9 cellular contexts compared by ENCODE assay signal in genomic region chr6:10418862-10419748, GRCh38. TPM values are rescaled to one million over a fixed set of nuclear protein-coding genes. Genes with fewer than 3 reads are reported as not detected.
DNase-seq lines count a peak whose midpoint lies in the region; ATAC-seq and TF ChIP-seq lines count a peak whose summit lies in the region.
"Had no signal": no experiment of that assay in that cellular context is flagged by ENCODE, and none has a peak within 500 bp of the region (broad histone marks: within the 10 kb centered on the region; RNA-seq: fewer than 3 reads in every experiment).

No MANE protein-coding gene starts in this region.

- H3K9me3 ChIP-seq in naive thymus-derived CD4-positive, alpha-beta T cell (ENCODE audit: control insufficient read depth in 2 of 3, low read length in 3 of 3), result peaks cover 0 to 24% (median 0%) of the 10 kb centered on the region in 3 experiments

- CTCF ChIA-PET in Calu3 (lab: Charles Lee), result interaction anchor here (0.8 to 4.1 kb wide), 4 partner anchors 10 to 22 kb away, joined by 5 to 22 read pairs (median 8); no protein-coding TSS in a partner anchor
- CTCF ChIA-PET in naive thymus-derived CD4-positive, alpha-beta T cell (lab: Charles Lee), result no interaction called here

- no peaks in the 10 kb centered on the region for H3K9me3 Mint-ChIP-seq in Calu3 (ENCODE audit: low read depth, unreplicated experiment)
- peaks cover 10% of the 10 kb centered on the region for H3K9me3 Mint-ChIP-seq in activated naive CD8-positive, alpha-beta T cell treated with anti-CD3 and anti-CD28 coated beads for 36 hours
- peaks cover 0 to 34% (median 11%) of the 10 kb centered on the region in 11 donors for H3K9me3 Mint-ChIP-seq in naive thymus-derived CD4-positive, alpha-beta T cell

- peaks cover 0 to 18% of the 10 kb centered on the region in 2 donors for H3K4me1 ChIP-seq in naive thymus-derived CD4-positive, alpha-beta T cell (ENCODE audit: control insufficient read depth in 2 of 2, insufficient read depth in 2 of 2, low read length in 2 of 2)

- no TSS peak for BruUV-seq in Calu3 (replicated peaks; lab: Mats Ljungman, UMichigan)

- no peak for TF ChIP-seq CTCF in Calu3 (IDR thresholded peaks at IDR 0.05; ENCODE audit: unreplicated experiment)

- H3K36me3 Mint-ChIP-seq in Calu3 (ENCODE audit: insufficient read depth, unreplicated experiment), result peaks cover 84% of the 10 kb centered on the region
- peaks cover 9% of the 10 kb centered on the region for H3K36me3 Mint-ChIP-seq in activated naive CD8-positive, alpha-beta T cell treated with anti-CD3 and anti-CD28 coated beads for 36 hours
- H3K36me3 Mint-ChIP-seq in naive thymus-derived CD4-positive, alpha-beta T cell, result peaks cover 3 to 16% (median 5%) of the 10 kb centered on the region in 5 donors

- no peak overlapping the region for H3K27ac ChIP-seq in naive thymus-derived CD4-positive, alpha-beta T cell (ENCODE audit: low read depth, low read length)

- peak; percentile 46 for ATAC-seq in HG02642 (IDR thresholded peaks at IDR 0.05; ENCODE audit: poor library complexity, unreplicated experiment)
- ATAC-seq in naive thymus-derived CD4-positive, alpha-beta T cell, result no peak

- H3K4me3 ChIP-seq in naive thymus-derived CD4-positive, alpha-beta T cell (ENCODE audit: low read length), result no peak overlapping the region

- no peaks in the 10 kb centered on the region for H3K36me3 ChIP-seq in naive thymus-derived CD4-positive, alpha-beta T cell (ENCODE audit: control insufficient read depth in 2 of 3, insufficient read depth in 3 of 3, low read length in 3 of 3)

- H3K27me3 Mint-ChIP-seq in Calu3 (ENCODE audit: unreplicated experiment), result no peaks in the 10 kb centered on the region
- peaks cover 100% of the 10 kb centered on the region for H3K27me3 Mint-ChIP-seq in activated naive CD8-positive, alpha-beta T cell treated with anti-CD3 and anti-CD28 coated beads for 36 hours
- peaks cover 77 to 98% (median 94%) of the 10 kb centered on the region in 5 donors for H3K27me3 Mint-ChIP-seq in naive thymus-derived CD4-positive, alpha-beta T cell

- DNase-seq in Calu3 (peak; percentile 77), kidney tubule cell (ENCODE audit: low spot score) (peak; percentile 88), anterior cingulate cortex (lab: John Stamatoyannopoulos, UW) (no peak), hypothalamus (lab: John Stamatoyannopoulos, UW) (no peak), cerebellar cortex (ENCODE audit: low spot score) (no peak)
- no peak for DNase-seq in activated naive CD8-positive, alpha-beta T cell treated with anti-CD3 and anti-CD28 coated beads for 36 hours
- no peak for DNase-seq in naive thymus-derived CD4-positive, alpha-beta T cell
- DNase-seq: stimulated activated CD4-positive, alpha-beta T cell treated with anti-CD3 and anti-CD28 coated beads, Interleukin-12 subunit alpha, Interleukin-12 subunit beta, amount 100 ng/mL, for 4 hours had no signal

- peaks cover 20% of the 10 kb centered on the region for H3K4me1 Mint-ChIP-seq in Calu3 (ENCODE audit: low read depth, unreplicated experiment)
- peaks cover 24% of the 10 kb centered on the region for H3K4me1 Mint-ChIP-seq in activated naive CD8-positive, alpha-beta T cell treated with anti-CD3 and anti-CD28 coated beads for 36 hours
- H3K4me1 Mint-ChIP-seq in naive thymus-derived CD4-positive, alpha-beta T cell, result peaks cover 19 to 39% (median 26%) of the 10 kb centered on the region in 7 donors

- H3K4me3 Mint-ChIP-seq in Calu3 (ENCODE audit: low read depth, unreplicated experiment), result peak overlapping the region; percentile 92
- peak overlapping the region; percentile 25 for H3K4me3 Mint-ChIP-seq in activated naive CD8-positive, alpha-beta T cell treated with anti-CD3 and anti-CD28 coated beads for 36 hours
- H3K4me3 Mint-ChIP-seq in naive thymus-derived CD4-positive, alpha-beta T cell, result no peak overlapping the region

- intact Hi-C loops in Calu3 (cut with micrococcal nuclease; ENCODE audit: unreplicated experiment), result loop anchor here (5.0 kb wide), 1 partner anchor 1017 kb away; no protein-coding TSS in a partner anchor
- intact Hi-C loops in naive thymus-derived CD4-positive, alpha-beta T cell (cut with micrococcal nuclease), result loop anchor here (2.0 to 10.0 kb wide), 3 partner anchors 14 to 466 kb away; partner anchors contain the start of genes GCM2 (in 1 of the 2) and SYCP2L (in 1 of the 2)

- H3K27ac Mint-ChIP-seq in Calu3 (ENCODE audit: unreplicated experiment), result peak overlapping the region; percentile 94
- no peak overlapping the region for H3K27ac Mint-ChIP-seq in activated naive CD8-positive, alpha-beta T cell treated with anti-CD3 and anti-CD28 coated beads for 36 hours
- H3K27ac Mint-ChIP-seq in naive thymus-derived CD4-positive, alpha-beta T cell, result peak overlapping the region in 2 of 9 donors; percentile 43 to 63

- POLR2A ChIA-PET in naive thymus-derived CD4-positive, alpha-beta T cell (lab: Charles Lee), result no interaction called here

- peaks cover 27 to 52% of the 10 kb centered on the region in 2 donors for H3K27me3 ChIP-seq in naive thymus-derived CD4-positive, alpha-beta T cell (ENCODE audit: control insufficient read depth in 2 of 2, insufficient read depth in 2 of 2, low read length in 2 of 2)

RNA-seq across cellular contexts. Expression of gene TFAP2A, which starts 4.2 kb away (rescaled TPM):
- 74.7 and 77.0 TPM in 2 replicates for total RNA-seq in Calu3 (2022)
- under 1 TPM in 1 of 2 experiments, not detected in 1; 0.10 TPM for total RNA-seq in activated naive CD8-positive, alpha-beta T cell treated with anti-CD3 and anti-CD28 coated beads for 36 hours
- total RNA-seq in naive thymus-derived CD4-positive, alpha-beta T cell, result not detected
- not detected for polyA plus RNA-seq in naive thymus-derived CD4-positive, alpha-beta T cell

Comparison
In these comparisons a context has a peak if more than half of its experiments do, and no peak if none do; other contexts are left out.
1. DNase-seq: peak in Calu3 (single experiment) and kidney tubule cell (single experiment); none in activated naive CD8-positive, alpha-beta T cell treated with anti-CD3 and anti-CD28 coated beads for 36 hours (single experiment), naive thymus-derived CD4-positive, alpha-beta T cell (0 of 9), anterior cingulate cortex (0 of 58), hypothalamus (0 of 51) and cerebellar cortex (single experiment).
2. H3K4me3 Mint-ChIP-seq: peak in Calu3 (single experiment) and activated naive CD8-positive, alpha-beta T cell treated with anti-CD3 and anti-CD28 coated beads for 36 hours (single experiment); none in naive thymus-derived CD4-positive, alpha-beta T cell (0 of 10).
3. RNA of gene TFAP2A, which starts 4.2 kb away (total RNA-seq): 74.7 to 77.0 TPM in Calu3; 0.10 TPM in activated naive CD8-positive, alpha-beta T cell treated with anti-CD3 and anti-CD28 coated beads for 36 hours and not detected in naive thymus-derived CD4-positive, alpha-beta T cell; every median in the first group is over 10 times any median in the second.